ENCODE assay signal across 7 cellular contexts in the genomic region with DNA sequence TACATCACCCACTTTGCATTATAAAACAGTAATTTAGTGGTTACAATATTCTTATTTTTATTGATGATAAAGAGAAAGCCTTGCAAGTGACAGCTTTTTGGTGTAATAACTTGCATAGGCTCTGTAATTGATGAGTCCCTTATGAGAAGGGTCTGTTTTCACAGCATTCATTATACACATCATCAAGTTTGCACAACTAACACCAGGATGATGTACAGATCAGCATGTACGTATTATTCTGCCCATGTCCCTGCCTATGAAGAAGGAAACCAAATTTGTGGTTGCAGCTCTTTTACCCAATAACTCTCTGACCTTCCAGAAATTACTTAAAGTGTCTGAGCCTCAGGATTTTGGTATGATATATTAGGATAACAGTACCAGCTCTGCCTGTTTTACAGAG. TPM values are rescaled to one million over a fixed set of nuclear protein-coding genes. Genes with fewer than 3 reads are reported as not detected.
"Had no signal": no experiment of that assay in that cellular context is flagged by ENCODE, and none has a peak within 500 bp of the region (broad histone marks: within the 10 kb centered on the region; RNA-seq: fewer than 3 reads in every experiment).

No MANE protein-coding gene starts in this region.

- H3K27ac ChIP-seq: GM23248 had no signal

- H3K4me3 ChIP-seq: GM23248, HAP-1 had no signal

- DNase-seq: GM23248, GOT3, H7, KBM-7 had no signal

- ATAC-seq: HCT116 had no signal

- H3K4me1 ChIP-seq: HAP-1 had no signal

- H3K36me3 ChIP-seq: HAP-1 had no signal

- H3K9me3 ChIP-seq: HAP-1 had no signal

RNA-seq across cellular contexts. Expression of gene CLVS2, which starts 59.2 kb away (rescaled TPM):
- total RNA-seq: GM23248, HT-29 had no signal
